In the genomic region with DNA sequence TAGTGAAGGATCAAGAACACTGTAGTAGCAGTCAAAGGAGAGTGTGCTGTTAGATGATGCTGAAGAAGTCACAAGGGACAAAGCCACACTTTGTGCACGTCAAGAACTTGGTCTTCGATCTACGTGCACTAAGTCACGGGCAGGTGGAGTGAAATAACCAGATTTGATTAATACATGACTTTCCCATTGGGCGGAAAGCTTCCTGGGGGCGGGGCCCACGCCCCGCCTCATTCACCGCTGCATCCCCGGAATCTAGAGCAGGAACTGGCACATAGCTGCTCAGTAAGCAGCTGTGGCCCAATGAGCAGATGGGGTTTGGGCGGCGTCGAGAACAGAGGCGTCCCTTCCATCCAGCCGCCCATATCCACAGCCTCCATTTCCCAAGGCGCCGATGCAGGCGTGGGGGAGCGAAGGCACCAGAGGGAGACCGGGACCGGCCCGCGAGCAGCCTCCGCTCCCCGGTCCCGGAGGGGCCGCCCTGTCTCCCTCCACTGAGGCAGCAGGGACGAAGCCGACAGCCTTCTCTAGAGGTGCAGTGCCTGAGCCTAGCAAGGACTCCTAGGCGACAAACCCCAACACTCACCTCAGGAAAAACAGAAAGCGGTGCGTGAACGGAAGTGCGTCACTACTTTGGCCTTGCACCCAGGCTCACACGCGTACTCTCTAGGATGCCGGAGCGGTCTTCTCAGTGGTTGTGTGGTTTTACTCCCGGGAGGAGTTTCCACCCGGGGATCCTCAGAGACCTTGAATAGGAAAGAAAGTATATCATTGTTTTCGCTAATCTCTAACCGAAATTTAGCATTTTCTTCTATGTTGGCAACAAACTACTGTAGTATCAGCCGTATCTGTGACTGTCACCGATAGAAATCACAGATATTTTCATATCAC, we compare ENCODE assay signal across 8 cellular contexts. TPM values are rescaled to one million over a fixed set of nuclear protein-coding genes. Genes with fewer than 3 reads are reported as not detected.
A peak's percentile ranks its signal among the peaks of the same experiment; 100 is the strongest.
DNase-seq lines count a peak whose midpoint lies in the region; ATAC-seq and TF ChIP-seq lines count a peak whose summit lies in the region.

No MANE protein-coding gene starts in this region.

- H3K36me3 ChIP-seq in Panc1 (ENCODE audit: control insufficient read depth, insufficient read depth, low read length), result no peaks in the 10 kb centered on the region
- no peaks in the 10 kb centered on the region for H3K36me3 ChIP-seq in esophagus squamous epithelium

- intact Hi-C loops in Panc1 (cut with micrococcal nuclease; ENCODE audit: unreplicated experiment), result loop anchor here (1.0 kb wide), 1 partner anchor 22 kb away; a partner anchor contains a TSS
- intact Hi-C loops in esophagus squamous epithelium (cut with DNase I), result no loop called here

- no peaks in the 10 kb centered on the region for H3K27me3 ChIP-seq in Panc1 (ENCODE audit: control insufficient read depth, insufficient read depth, low read length)
- no peaks in the 10 kb centered on the region for H3K27me3 ChIP-seq in esophagus squamous epithelium

- no peak for TF ChIP-seq CTCF in Panc1 (IDR thresholded peaks at IDR 0.05)
- TF ChIP-seq CTCF in esophagus squamous epithelium (IDR thresholded peaks at IDR 0.05), result no peak

- POLR2A ChIA-PET in Panc1 (lab: Charles Lee), result interaction anchor here (0.5 kb wide), 1 partner anchor 24 kb away, joined by 3 read pairs; no protein-coding TSS in a partner anchor

- peaks cover 17% of the 10 kb centered on the region for H3K4me1 Mint-ChIP-seq in activated T-cell treated with anti-CD3 and anti-CD28 coated beads, Interleukin-2, amount 50 U/mL, for 72 hours (ENCODE audit: low read depth)

- ATAC-seq in GM21619 (IDR thresholded peaks at IDR 0.05; ENCODE audit: unreplicated experiment) (peak; percentile 86), Panc1 (peak; percentile 99)
- ATAC-seq in activated T-cell treated with anti-CD3 and anti-CD28 coated beads, Interleukin-2, amount 50 U/mL, for 72 hours (replicated peaks in 1 of 2), result peak; percentile 97

- 0 to 1% methylated on average over 19 to 41 of the region's 44 CpGs for WGBS in esophagus squamous epithelium, 2 donors

- H3K4me3 Mint-ChIP-seq in activated T-cell treated with anti-CD3 and anti-CD28 coated beads, Interleukin-2, amount 50 U/mL, for 72 hours, result peak overlapping the region; percentile 83 to 93

- DNase-seq in DMS153 treated with DMSO at 0.1 percent for 48 hours (lab: John Stamatoyannopoulos, UW; ENCODE audit: unreplicated experiment), result peak; percentile 81
- DNase-seq in Panc1 (ENCODE audit: low read depth, low spot score), result no peak
- DNase-seq in activated T-cell treated with anti-CD3 and anti-CD28 coated beads, Interleukin-2, amount 50 U/mL, for 72 hours, result peak; percentile 81 to 84
- peak; percentile 17 for DNase-seq in esophagus squamous epithelium (lab: John Stamatoyannopoulos, UW)
- DNase-seq in myocyte (ENCODE audit: low read depth), result peak; percentile 92
- DNase-seq in stimulated activated CD8-positive, alpha-beta memory T cell treated with anti-CD3 and anti-CD28 coated beads, Interleukin-7, amount 100 ng/mL, for 4 hours (ENCODE audit: low read depth in 2 of 2), result peak; percentile 71 to 73

- no peak for TF ChIP-seq EP300 in Ishikawa (IDR thresholded peaks at IDR 0.05; ENCODE audit: borderline replicate concordance)

- peak in 2 of 4 donors; percentile 68 to 71 for TF ChIP-seq POLR2A in esophagus squamous epithelium (IDR thresholded peaks at IDR 0.05)

- peaks cover 0 to 1% of the 10 kb centered on the region in 2 donors for H3K36me3 Mint-ChIP-seq in activated T-cell treated with anti-CD3 and anti-CD28 coated beads, Interleukin-2, amount 50 U/mL, for 72 hours (ENCODE audit: insufficient read depth in 2 of 2)

- CTCF ChIA-PET in Panc1 (lab: Charles Lee), result interaction anchor here (0.6 kb wide), 1 partner anchor 45 kb away, joined by 5 read pairs; no protein-coding TSS in a partner anchor

- H3K9me3 ChIP-seq in Panc1 (ENCODE audit: control insufficient read depth, insufficient read depth, low read depth, low read length) (no peaks in the 10 kb centered on the region), esophagus squamous epithelium (no peaks in the 10 kb centered on the region)

- no TSS peak for BruUV-seq in Panc1 (replicated peaks; lab: Mats Ljungman, UMichigan)

- H3K4me1 ChIP-seq in Panc1 (ENCODE audit: control insufficient read depth, insufficient read depth, low read length) (no peaks in the 10 kb centered on the region), esophagus squamous epithelium (peaks cover 0 to 17% (median 7%) of the 10 kb centered on the region in 3 donors)

- no peaks in the 10 kb centered on the region for H3K27me3 Mint-ChIP-seq in activated T-cell treated with anti-CD3 and anti-CD28 coated beads, Interleukin-2, amount 50 U/mL, for 72 hours (ENCODE audit: low read depth)

- H3K27ac ChIP-seq in Panc1 (ENCODE audit: low read length), result peak overlapping the region; percentile 77
- H3K27ac ChIP-seq in esophagus squamous epithelium, result peak overlapping the region; percentile 91 to 98 (median 96)

- H3K27ac Mint-ChIP-seq in activated T-cell treated with anti-CD3 and anti-CD28 coated beads, Interleukin-2, amount 50 U/mL, for 72 hours, result peak overlapping the region; percentile 74

- in situ Hi-C loops in Panc1 (cut with HindIII; ENCODE audit: low pct_unique_long_range_greater_than_20kb, low sequenced_read_pairs), result no loop called here

- H3K9me3 Mint-ChIP-seq in activated T-cell treated with anti-CD3 and anti-CD28 coated beads, Interleukin-2, amount 50 U/mL, for 72 hours, result no peaks in the 10 kb centered on the region

- H3K4me3 ChIP-seq in Panc1 (ENCODE audit: low read depth in 2 of 2, low read length in 2 of 2) (peak overlapping the region; percentile 83 to 86), esophagus squamous epithelium (peak overlapping the region; percentile 66 to 94 (median 78))

- no peak for TF ChIP-seq RAD21 in Ishikawa (IDR thresholded peaks at IDR 0.05; ENCODE audit: low read depth)

TF ChIP-seq in Ishikawa, 13 proteins besides CTCF, POLR2A, EP300 and RAD21:
- TF ChIP-seq YY1 (IDR thresholded peaks at IDR 0.05; ENCODE audit: low read depth) (no peak), ZBTB7A (IDR thresholded peaks at IDR 0.05; ENCODE audit: low read depth) (no peak), NFIC (IDR thresholded peaks at IDR 0.05) (no peak), CREB1 (IDR thresholded peaks at IDR 0.05; ENCODE audit: low read depth) (0 out of 2 replicates have a peak, but pooled peaks have one; percentile 28)
TF ChIP-seq in Ishikawa: peak in this region for 1.

RNA-seq across cellular contexts. Expression of a gene that starts 4.9 kb away (rescaled TPM):
- total RNA-seq in Panc1 (2021; ENCODE audit: unreplicated experiment), result 2.5 TPM
- polyA plus RNA-seq in Panc1 (2012; ENCODE audit: insufficient read length), result 0.99 TPM
- total RNA-seq in activated T-cell treated with anti-CD3 and anti-CD28 coated beads, Interleukin-2, amount 50 U/mL, for 72 hours, result 1 to 10 TPM; 4.5 to 4.9 TPM
- 1 to 10 TPM; 1.1 to 5.0 (median 1.7) TPM for total RNA-seq in esophagus squamous epithelium
- 2.2 and 3.8 TPM in 2 replicates for total RNA-seq in myocyte
- 2.2 TPM for polyA plus RNA-seq in myocyte (2012)

RNA-seq across cellular contexts. Expression of a gene that starts 22.2 kb away (rescaled TPM):
- 5.2 TPM for total RNA-seq in Panc1 (2021; ENCODE audit: unreplicated experiment)
- 4.9 TPM for polyA plus RNA-seq in Panc1 (2012; ENCODE audit: insufficient read length)
- 10 to 100 TPM in 1 of 2 donors, 1 to 10 TPM in 1; 9.7 to 11.9 TPM for total RNA-seq in activated T-cell treated with anti-CD3 and anti-CD28 coated beads, Interleukin-2, amount 50 U/mL, for 72 hours
- total RNA-seq in esophagus squamous epithelium, result 1 to 10 TPM; 2.5 to 7.4 (median 3.4) TPM
- 8.9 and 9.0 TPM in 2 replicates for total RNA-seq in myocyte
- 7.4 TPM for polyA plus RNA-seq in myocyte (2012)

RNA-seq across cellular contexts. Expression of a gene that starts 42.0 kb away (rescaled TPM):
- total RNA-seq in Panc1 (2021; ENCODE audit: unreplicated experiment), result 1.1 TPM
- not detected for polyA plus RNA-seq in Panc1 (2012; ENCODE audit: insufficient read length)
- not detected for total RNA-seq in activated T-cell treated with anti-CD3 and anti-CD28 coated beads, Interleukin-2, amount 50 U/mL, for 72 hours
- 1 to 10 TPM in 1 of 4 donors, not detected in 3; 2.6 TPM for total RNA-seq in esophagus squamous epithelium
- not detected in 2 replicates for total RNA-seq in myocyte
- polyA plus RNA-seq in myocyte (2012), result 0.05 TPM

RNA-seq across cellular contexts. Expression of a gene that starts 42.4 kb away (rescaled TPM):
- total RNA-seq in Panc1 (2021; ENCODE audit: unreplicated experiment) (not detected), esophagus squamous epithelium (not detected), myocyte (not detected in 2 replicates)
- not detected for polyA plus RNA-seq in Panc1 (2012; ENCODE audit: insufficient read length)
- not detected for total RNA-seq in activated T-cell treated with anti-CD3 and anti-CD28 coated beads, Interleukin-2, amount 50 U/mL, for 72 hours
- polyA plus RNA-seq in myocyte (2012), result not detected
